In genomic region chr14:37328673-37329072, GRCh38 we compare ENCODE assay signal across 2 cellular contexts.
A peak's percentile ranks its signal among the peaks of the same experiment; 100 is the strongest.
TF ChIP-seq lines count a peak whose summit lies in the region.

No MANE protein-coding gene starts in this region.

TF ChIP-seq in endothelial cell of umbilical vein, 7 proteins besides CTCF, POLR2A, EP300 and RAD21 (continued from another document):
- TF ChIP-seq GATA2 (IDR thresholded peaks at IDR 0.05; ENCODE audit: insufficient read depth, insufficient read length, low read depth, low read length) (no peak), EZH2 (IDR thresholded peaks at IDR 0.05; ENCODE audit: borderline replicate concordance, low read depth, low read length, severe bottlenecking) (no peak), MAX (IDR thresholded peaks at IDR 0.05; ENCODE audit: insufficient read depth, insufficient read length) (no peak), JUN (IDR thresholded peaks at IDR 0.05; ENCODE audit: borderline replicate concordance, insufficient read depth, insufficient read length, low read depth) (no peak), FOS (IDR thresholded peaks at IDR 0.05; ENCODE audit: borderline replicate concordance, insufficient read depth, low read length) (no peak)

TF ChIP-seq in HepG2, 621 proteins besides CTCF, POLR2A, EP300 and RAD21 (continued from another document):
- TF ChIP-seq MAFG (CRISPR knock-in tag; IDR thresholded peaks at IDR 0.05) (no peak), ZNF451 (CRISPR knock-in tag; IDR thresholded peaks at IDR 0.05) (no peak), MYPOP (CRISPR knock-in tag; IDR thresholded peaks at IDR 0.05) (peak; percentile 44; the same call in 1 of the 2 replicates), ZNF703 (CRISPR knock-in tag; IDR thresholded peaks at IDR 0.05; ENCODE audit: borderline replicate concordance) (no peak), SKI (IDR thresholded peaks at IDR 0.05; ENCODE audit: partially characterized antibody) (no peak), SCMH1 (CRISPR knock-in tag; IDR thresholded peaks at IDR 0.05; ENCODE audit: borderline replicate concordance) (no peak), ZNF83 (CRISPR knock-in tag; IDR thresholded peaks at IDR 0.05; ENCODE audit: borderline replicate concordance) (no peak), ZNF710 (CRISPR knock-in tag; IDR thresholded peaks at IDR 0.05; ENCODE audit: borderline replicate concordance) (no peak), ELF4 (CRISPR knock-in tag; IDR thresholded peaks at IDR 0.05; ENCODE audit: borderline replicate concordance) (peak; percentile 75), POGK (CRISPR knock-in tag; conservative IDR thresholded peaks at IDR 0.05) (peak; percentile 16; the same call in 1 of the 2 replicates), ZNF263 (CRISPR knock-in tag; IDR thresholded peaks at IDR 0.05) (peak; percentile 36; the same call in 1 of the 2 replicates), HNF4G (IDR thresholded peaks at IDR 0.05; ENCODE audit: borderline replicate concordance, low read depth, low read length) (no peak), HNF4G (CRISPR knock-in tag; IDR thresholded peaks at IDR 0.05; ENCODE audit: borderline replicate concordance, low read depth) (no peak), ZNF430 (CRISPR knock-in tag; IDR thresholded peaks at IDR 0.05) (no peak), MXD1 (CRISPR knock-in tag; IDR thresholded peaks at IDR 0.05) (no peak), ADNP (CRISPR knock-in tag; IDR thresholded peaks at IDR 0.05) (no peak), KLF15 (CRISPR knock-in tag; IDR thresholded peaks at IDR 0.05; ENCODE audit: borderline replicate concordance) (no peak), ZMYM2 (CRISPR knock-in tag; IDR thresholded peaks at IDR 0.05) (no peak), SSRP1 (CRISPR knock-in tag; IDR thresholded peaks at IDR 0.05) (no peak), HNRNPLL (IDR thresholded peaks at IDR 0.05; ENCODE audit: low read depth, low read length, poor library complexity, severe bottlenecking) (no peak), MTF1 (CRISPR knock-in tag; IDR thresholded peaks at IDR 0.05) (no peak), KLF16 (CRISPR knock-in tag; IDR thresholded peaks at IDR 0.05) (peak in 1 of 2 experiments; percentile 32; a peak in 1 of 4 replicates), HDAC6 (IDR thresholded peaks at IDR 0.05; ENCODE audit: low read depth, low read length) (no peak), ZNF879 (CRISPR knock-in tag; IDR thresholded peaks at IDR 0.05) (0 out of 2 replicates have a peak, but pooled peaks have one; percentile 11), E2F2 (CRISPR knock-in tag; IDR thresholded peaks at IDR 0.05; ENCODE audit: borderline replicate concordance) (no peak), DNMT3B (CRISPR knock-in tag; conservative IDR thresholded peaks at IDR 0.05) (0 out of 2 replicates have a peak, but pooled peaks have one; percentile 35), CC2D1A (CRISPR knock-in tag; IDR thresholded peaks at IDR 0.05) (peak; percentile 13; the same call in 1 of the 2 replicates), NR2C2 (CRISPR knock-in tag; IDR thresholded peaks at IDR 0.05; ENCODE audit: borderline replicate concordance) (no peak; the same call in 1 of the 2 replicates), SYNCRIP (IDR thresholded peaks at IDR 0.05; ENCODE audit: insufficient read depth, low read depth, low read length) (no peak), TFDP1 (CRISPR knock-in tag; IDR thresholded peaks at IDR 0.05; ENCODE audit: borderline replicate concordance) (no peak), TARDBP (CRISPR knock-in tag; IDR thresholded peaks at IDR 0.05) (no peak), ATF4 (CRISPR knock-in tag; IDR thresholded peaks at IDR 0.05) (peak in 1 of 2 experiments; percentile 39; a peak in 1 of 4 replicates), ZNF230 (CRISPR knock-in tag; IDR thresholded peaks at IDR 0.05) (no peak), TFE3 (CRISPR knock-in tag; IDR thresholded peaks at IDR 0.05) (0 out of 2 replicates have a peak, but pooled peaks have one; percentile 43), TOE1 (CRISPR knock-in tag; IDR thresholded peaks at IDR 0.05) (peak; percentile 31; the same call in 1 of the 2 replicates), U2AF2 (IDR thresholded peaks at IDR 0.05; ENCODE audit: low read depth, low read length) (no peak), SIX4 (CRISPR knock-in tag; IDR thresholded peaks at IDR 0.05) (no peak), ZSCAN20 (CRISPR knock-in tag; IDR thresholded peaks at IDR 0.05; ENCODE audit: borderline replicate concordance) (0 out of 2 replicates have a peak, but pooled peaks have one; percentile 15), LCORL (IDR thresholded peaks at IDR 0.05) (no peak), LCORL (CRISPR knock-in tag; IDR thresholded peaks at IDR 0.05) (peak; percentile 23; the same call in 1 of the 2 replicates), NR2F6 (IDR thresholded peaks at IDR 0.05) (0 out of 2 replicates have a peak, but pooled peaks have one; percentile 6), NR2F6 (CRISPR knock-in tag; IDR thresholded peaks at IDR 0.05) (no peak), NFE2L2 (IDR thresholded peaks at IDR 0.05; ENCODE audit: low read length) (no peak), ATM (IDR thresholded peaks at IDR 0.05; ENCODE audit: borderline replicate concordance) (no peak)
